Comparison of ENCODE assay signal across 8 cellular contexts in genomic region chr11:107565219-107565937, GRCh38. TPM values are rescaled to one million over a fixed set of nuclear protein-coding genes. Genes with fewer than 3 reads are reported as not detected.
DNase-seq lines count a peak whose midpoint lies in the region; ATAC-seq and TF ChIP-seq lines count a peak whose summit lies in the region.

ALKBH8 (minus strand) TSS chr11:107565735; CDS start chr11:107560893, 4,842 bp downstream.

- POLR2A ChIA-PET in GM10248 (lab: Yijun Ruan, JAX) (no interaction called here), HEK293T (lab: Yijun Ruan, JAX) (interaction anchor here (0.6 to 1.6 kb wide), 5 partner anchors 31 to 191 kb away, joined by 3 to 4 read pairs (median 3); partner anchors contain the start of gene CWF19L2)
- POLR2A ChIA-PET in activated naive CD8-positive, alpha-beta T cell treated with anti-CD3 and anti-CD28 coated beads, Interleukin-2, amount 10 ng/mL, durations not matched to agents 7 days and 5 days (lab: Charles Lee): no interaction called here

- H3K9me3 ChIP-seq in SU-DHL-6 (ENCODE audit: insufficient read depth, low read length) (no peaks in the 10 kb centered on the region), heart left ventricle (no peaks in the 10 kb centered on the region), upper lobe of right lung (no peaks in the 10 kb centered on the region)

- H3K27me3 ChIP-seq in SU-DHL-6 (ENCODE audit: low read length) (no peaks in the 10 kb centered on the region), heart left ventricle (peaks cover 0 to 7% (median 0%) of the 10 kb centered on the region in 9 donors), upper lobe of right lung (no peaks in the 10 kb centered on the region)

- H3K79me2 ChIP-seq in SU-DHL-6 (ENCODE audit: insufficient read depth, low read length): peaks cover 45% of the 10 kb centered on the region

- TF ChIP-seq CTCF in GM10248 (IDR thresholded peaks at IDR 0.05; ENCODE audit: control extremely low read depth, extremely low read depth, low read depth, missing control alignments): no peak
- no peak for TF ChIP-seq CTCF in SU-DHL-6 (IDR thresholded peaks at IDR 0.05; ENCODE audit: insufficient read depth, low read length, poor library complexity, severe bottlenecking)
- TF ChIP-seq CTCF in heart left ventricle (IDR thresholded peaks at IDR 0.05): peak in 1 of 12 donors; percentile 13
- no peak for TF ChIP-seq CTCF in progenitor cell of endocrine pancreas (IDR thresholded peaks at IDR 0.05; ENCODE audit: unreplicated experiment)
- TF ChIP-seq CTCF in upper lobe of right lung (IDR thresholded peaks at IDR 0.05): no peak

- peak within 1 kb of the TSS; percentile 70 for H3K4me2 ChIP-seq in SU-DHL-6 (ENCODE audit: low read depth, low read length, poor library complexity, severe bottlenecking)

- no peaks in the 10 kb centered on the region for H3K9me2 ChIP-seq in SU-DHL-6 (replicated peaks; ENCODE audit: insufficient read depth, low read length)

- H3K4me3 ChIP-seq in SU-DHL-6 (ENCODE audit: insufficient read depth, low read length, poor library complexity, severe bottlenecking) (peak within 1 kb of the TSS; percentile 83), heart left ventricle (peak within 1 kb of the TSS; percentile 50 to 87 (median 80)), upper lobe of right lung (peak within 1 kb of the TSS; percentile 85)

- no peak for TF ChIP-seq POLR2A in heart left ventricle (IDR thresholded peaks at IDR 0.05)

- H3K4me1 ChIP-seq in heart left ventricle: peaks cover 0 to 29% (median 21%) of the 10 kb centered on the region in 12 donors
- H3K4me1 ChIP-seq in upper lobe of right lung: peaks cover 24% of the 10 kb centered on the region

- H2AFZ ChIP-seq in SU-DHL-6 (ENCODE audit: low read depth, low read length, severe bottlenecking): peak within 1 kb of the TSS; percentile 86

- peak within 1 kb of the TSS; percentile 59 for H3K9ac ChIP-seq in SU-DHL-6 (ENCODE audit: low read length)

- peak; percentile 74 for DNase-seq in GM10248 (ENCODE audit: extremely low spot score)
- peak; percentile 81 for DNase-seq in HEK293T (ENCODE audit: extremely low spot score)
- DNase-seq in MV-4-11 (lab: John Stamatoyannopoulos, UW): peak; percentile 77
- DNase-seq in activated naive CD8-positive, alpha-beta T cell treated with anti-CD3 and anti-CD28 coated beads, Interleukin-2, amount 10 ng/mL, durations not matched to agents 7 days and 5 days: peak; percentile 77
- peak; percentile 71 to 86 (median 80) for DNase-seq in heart left ventricle
- peak; percentile 43 for DNase-seq in progenitor cell of endocrine pancreas (ENCODE audit: low spot score, unreplicated experiment)
- DNase-seq in upper lobe of right lung: peak; percentile 86

- H3K27ac ChIP-seq in SU-DHL-6 (ENCODE audit: low read depth, low read length) (peak within 1 kb of the TSS; percentile 88), heart left ventricle (peak within 1 kb of the TSS; percentile 59 to 88 (median 74)), upper lobe of right lung (peak within 1 kb of the TSS; percentile 83)

- peak within 1 kb of the TSS; percentile 94 for H3K27ac Mint-ChIP-seq in activated naive CD8-positive, alpha-beta T cell treated with anti-CD3 and anti-CD28 coated beads, Interleukin-2, amount 10 ng/mL, durations not matched to agents 7 days and 5 days
- peak within 1 kb of the TSS; percentile 85 for H3K27ac Mint-ChIP-seq in progenitor cell of endocrine pancreas

- H3K4me3 Mint-ChIP-seq in activated naive CD8-positive, alpha-beta T cell treated with anti-CD3 and anti-CD28 coated beads, Interleukin-2, amount 10 ng/mL, durations not matched to agents 7 days and 5 days: peak within 1 kb of the TSS; percentile 93
- H3K4me3 Mint-ChIP-seq in progenitor cell of endocrine pancreas (ENCODE audit: low read depth): peak within 1 kb of the TSS; percentile 96

- CTCF ChIA-PET in GM10248 (lab: Yijun Ruan, JAX): interaction anchor here (1.2 to 13.9 kb wide), 7 partner anchors 11 to 204 kb away, joined by 4 to 157 read pairs (median 5); no protein-coding TSS in a partner anchor
- CTCF ChIA-PET in HEK293T (lab: Yijun Ruan, JAX): interaction anchor here (0.6 to 3.5 kb wide), 3 partner anchors 10 to 124 kb away, joined by 3 to 40 read pairs (median 6); no protein-coding TSS in a partner anchor

- no peaks in the 10 kb centered on the region for H3K27me3 Mint-ChIP-seq in activated naive CD8-positive, alpha-beta T cell treated with anti-CD3 and anti-CD28 coated beads, Interleukin-2, amount 10 ng/mL, durations not matched to agents 7 days and 5 days
- H3K27me3 Mint-ChIP-seq in progenitor cell of endocrine pancreas: peaks cover 3% of the 10 kb centered on the region

- H3K36me3 ChIP-seq in SU-DHL-6 (ENCODE audit: low read length) (peaks cover 7% of the 10 kb centered on the region; the same call in 1 of the 2 replicates), heart left ventricle (peaks cover 0 to 6% (median 0%) of the 10 kb centered on the region in 9 donors), upper lobe of right lung (no peaks in the 10 kb centered on the region)

- no peaks in the 10 kb centered on the region for H3K9me3 Mint-ChIP-seq in activated naive CD8-positive, alpha-beta T cell treated with anti-CD3 and anti-CD28 coated beads, Interleukin-2, amount 10 ng/mL, durations not matched to agents 7 days and 5 days
- H3K9me3 Mint-ChIP-seq in progenitor cell of endocrine pancreas (ENCODE audit: low read depth): no peaks in the 10 kb centered on the region

- peaks cover 41% of the 10 kb centered on the region for H3K4me1 Mint-ChIP-seq in activated naive CD8-positive, alpha-beta T cell treated with anti-CD3 and anti-CD28 coated beads, Interleukin-2, amount 10 ng/mL, durations not matched to agents 7 days and 5 days
- peaks cover 14% of the 10 kb centered on the region for H3K4me1 Mint-ChIP-seq in progenitor cell of endocrine pancreas (ENCODE audit: low read depth)

- H3K36me3 Mint-ChIP-seq in activated naive CD8-positive, alpha-beta T cell treated with anti-CD3 and anti-CD28 coated beads, Interleukin-2, amount 10 ng/mL, durations not matched to agents 7 days and 5 days: no peaks in the 10 kb centered on the region
- no peaks in the 10 kb centered on the region for H3K36me3 Mint-ChIP-seq in progenitor cell of endocrine pancreas (ENCODE audit: insufficient read depth)

- intact Hi-C loops in heart left ventricle (cut with DNase I) (no loop called here), upper lobe of right lung (cut with DNase I) (no loop called here)

- peak; percentile 96 for ATAC-seq in activated naive CD8-positive, alpha-beta T cell treated with anti-CD3 and anti-CD28 coated beads, Interleukin-2, amount 10 ng/mL, durations not matched to agents 7 days and 5 days (ENCODE audit: low read depth)
- peak; percentile 96 to 98 (median 98) for ATAC-seq in heart left ventricle
- peak; percentile 96 for ATAC-seq in upper lobe of right lung

- peaks cover 50% of the 10 kb centered on the region for H3F3A ChIP-seq in SU-DHL-6 (ENCODE audit: insufficient read depth)

- H4K20me1 ChIP-seq in SU-DHL-6 (ENCODE audit: low read depth, low read length): no peaks in the 10 kb centered on the region

- WGBS in heart left ventricle, 4 donors: 0% methylated on average over 27 to 32 of the region's 32 CpGs

TF ChIP-seq in HEK293T, 16 proteins besides CTCF, POLR2A, EP300 and RAD21:
- TF ChIP-seq ZNF384 (IDR thresholded peaks at IDR 0.05): no peak
- TF ChIP-seq PKNOX1 (IDR thresholded peaks at IDR 0.05): peak; percentile 66
- no peak for TF ChIP-seq TARDBP (IDR thresholded peaks at IDR 0.05)
- peak; percentile 77 for TF ChIP-seq ELF4 (IDR thresholded peaks at IDR 0.05)
- TF ChIP-seq L3MBTL2 (conservative IDR thresholded peaks at IDR 0.05): peak; percentile 36; the same call in 1 of the 2 replicates
- no peak for TF ChIP-seq LEF1 (IDR thresholded peaks at IDR 0.05; ENCODE audit: borderline replicate concordance)
- TF ChIP-seq BHLHE40 (IDR thresholded peaks at IDR 0.05; ENCODE audit: borderline replicate concordance): no peak
- TF ChIP-seq FOXA1 (IDR thresholded peaks at IDR 0.05): no peak
- TF ChIP-seq SUZ12 (IDR thresholded peaks at IDR 0.05): peak; percentile 73

RNA-seq across cellular contexts. Expression of gene ALKBH8, which starts in this region (rescaled TPM):
- total RNA-seq in activated naive CD8-positive, alpha-beta T cell treated with anti-CD3 and anti-CD28 coated beads, Interleukin-2, amount 10 ng/mL, durations not matched to agents 7 days and 5 days: 10 to 100 TPM; 10.5 to 12.6 TPM
- total RNA-seq in heart left ventricle: 1 to 10 TPM; 4.8 to 8.6 (median 6.5) TPM
- 1 to 10 TPM; 2.9 to 5.0 TPM for polyA plus RNA-seq in heart left ventricle
- 6.9 and 8.1 TPM in 2 replicates for total RNA-seq in progenitor cell of endocrine pancreas
- 8.0 TPM for total RNA-seq in upper lobe of right lung

Comparison
In these comparisons a context has a peak if more than half of its experiments do, and no peak if none do; other contexts are left out.
1. Peak in every context shown above with its lines: DNase-seq, ATAC-seq, H3K4me3 ChIP-seq and H3K27ac ChIP-seq.